9 cellular contexts compared by ENCODE assay signal in genomic region chr4:159077702-159078495, GRCh38. TPM values are rescaled to one million over a fixed set of nuclear protein-coding genes. Genes with fewer than 3 reads are reported as not detected.
DNase-seq lines count a peak whose midpoint lies in the region; ATAC-seq, FAIRE-seq and TF ChIP-seq lines count a peak whose summit lies in the region.
"Had no signal": no experiment of that assay in that cellular context is flagged by ENCODE, and none has a peak within 500 bp of the region (broad histone marks: within the 10 kb centered on the region; RNA-seq: fewer than 3 reads in every experiment).

No MANE protein-coding gene starts in this region.

- no peak for TF ChIP-seq POLR2A in GM12878 (IDR thresholded peaks at IDR 0.05; ENCODE audit: low read depth, low read length)

- POLR2A ChIA-PET in GM12878 (lab: Charles Lee), result interaction anchor here (0.6 to 1.9 kb wide), 4 partner anchors 27 to 60 kb away, joined by 3 to 5 read pairs (median 4); no protein-coding TSS in a partner anchor

- no peak overlapping the region for H2BK120ac ChIP-seq in trophoblast cell (ENCODE audit: insufficient read depth, low read length, poor library complexity)

- SMC1A ChIA-PET in GM12878 (lab: Charles Lee; ENCODE audit: uncharacterized antibody, unreplicated experiment), result interaction anchor here (1.0 to 2.7 kb wide), 10 partner anchors 13 to 95 kb away, joined by 3 to 20 read pairs (median 4); no protein-coding TSS in a partner anchor

- H3K14ac ChIP-seq in trophoblast cell (ENCODE audit: low read length), result no peak overlapping the region

- in situ Hi-C loops in GM12878 (cut with MboI), result no loop called here

- peak; percentile 86 for ATAC-seq in GM19468 (IDR thresholded peaks at IDR 0.05; ENCODE audit: extremely low read depth, unreplicated experiment)
- peak; percentile 97 for ATAC-seq in HG03460 (IDR thresholded peaks at IDR 0.05; ENCODE audit: unreplicated experiment)
- peak; percentile 92 for ATAC-seq in GM12878
- no peak for ATAC-seq in SK-N-SH treated with all-trans-retinoic acid at 6 μM for 48 hours

- no peak overlapping the region for H3K4ac ChIP-seq in trophoblast cell (ENCODE audit: low read depth, low read length)

- no peaks in the 10 kb centered on the region; the same call in 2 of the 3 replicates for H3K9me3 ChIP-seq in GM12878 (replicated peaks; ENCODE audit: control insufficient read depth, insufficient read depth, low read length)
- no peaks in the 10 kb centered on the region for H3K9me3 ChIP-seq in trophoblast cell (ENCODE audit: insufficient read depth, low read depth, low read length)

- H3K4me2 ChIP-seq in GM12878 (ENCODE audit: control insufficient read depth, insufficient read depth), result peak overlapping the region; percentile 77
- H3K4me2 ChIP-seq in trophoblast cell (ENCODE audit: low read length), result no peak overlapping the region

- no peak for TF ChIP-seq CTCF in GM06990 (IDR thresholded peaks at IDR 0.05; ENCODE audit: insufficient read depth, low read length, poor library complexity, severe bottlenecking)
- no peak for TF ChIP-seq CTCF in GM12878 (IDR thresholded peaks at IDR 0.05 in 2 of 3, conservative IDR thresholded peaks at IDR 0.05 in 1 of 3; ENCODE audit: control insufficient read depth in 2 of 3, extremely low read depth in 1 of 3, insufficient read depth in 1 of 3, low read depth in 3 of 3, low read length in 3 of 3)

- 34% methylated on average over 6 of the region's 6 CpGs for WGBS in GM12878 (ENCODE audit: insufficient coverage, insufficient replicate concordance, low lambda C conversion rate, missing lambda C conversion rate)
- WGBS in trophoblast cell (ENCODE audit: extremely low coverage, insufficient coverage, insufficient read length), result no CpG with 5 or more reads among the region's 6 CpGs

- H2AFZ ChIP-seq in GM12878 (ENCODE audit: control insufficient read depth, low read depth, low read length), result peak overlapping the region; percentile 77
- no peak overlapping the region for H2AFZ ChIP-seq in trophoblast cell (ENCODE audit: insufficient read depth, low read length, poor library complexity)

- H3K4me1 ChIP-seq in GM12878 (ENCODE audit: control insufficient read depth, insufficient read depth, low read length), result peaks cover 23% of the 10 kb centered on the region
- no peaks in the 10 kb centered on the region for H3K4me1 ChIP-seq in trophoblast cell (ENCODE audit: control insufficient read depth in 1 of 2, insufficient read depth in 2 of 2, low read length in 2 of 2)

- peak; percentile 92 to 95; a peak in 3 of 4 replicates for TF ChIP-seq EP300 in GM12878 (IDR thresholded peaks at IDR 0.05; ENCODE audit: borderline replicate concordance in 1 of 2, control insufficient read depth in 1 of 2, low read depth in 2 of 2, low read length in 2 of 2)

- intact Hi-C loops in GM12878 (cut with micrococcal nuclease; ENCODE audit: unreplicated experiment), result loop anchor here (1.0 kb wide), 2 partner anchors 27 to 60 kb away; no protein-coding TSS in a partner anchor

- H4K20me1 ChIP-seq in GM12878 (ENCODE audit: control insufficient read depth, insufficient read depth), result no peaks in the 10 kb centered on the region

- H2AK5ac ChIP-seq in trophoblast cell (ENCODE audit: low read length), result no peak overlapping the region

- H3K36me3 ChIP-seq in GM06990 (ENCODE audit: control insufficient read depth, insufficient read depth, low read length) (no peaks in the 10 kb centered on the region), GM12878 (ENCODE audit: control insufficient read depth in 2 of 2, insufficient read depth in 2 of 2, low read length in 1 of 2) (no peaks in the 10 kb centered on the region), trophoblast cell (ENCODE audit: control insufficient read depth in 1 of 2, insufficient read depth in 2 of 2, low read length in 2 of 2) (no peaks in the 10 kb centered on the region)

- H3K9ac ChIP-seq in GM12878 (ENCODE audit: control insufficient read depth, insufficient read depth, low read length), result peak overlapping the region; percentile 44
- no peak overlapping the region for H3K9ac ChIP-seq in trophoblast cell (ENCODE audit: low read length)

- no peak overlapping the region for H4K12ac ChIP-seq in trophoblast cell (ENCODE audit: low read depth, low read length)

- RAD21 ChIA-PET in GM12878 (lab: Charles Lee; ENCODE audit: unreplicated experiment), result interaction anchor here (1.0 to 1.7 kb wide), 9 partner anchors 22 to 212 kb away, joined by 3 to 17 read pairs (median 4); no protein-coding TSS in a partner anchor

- peak; percentile 90 for FAIRE-seq in GM12878 (lab: Jason Lieb, UNC)
- FAIRE-seq: H1 had no signal

- TF ChIP-seq RAD21 in GM12878 (IDR thresholded peaks at IDR 0.05; ENCODE audit: insufficient read depth, low read depth, low read length), result no peak

- H3K23ac ChIP-seq in trophoblast cell (ENCODE audit: low read length), result no peak overlapping the region

- H3K18ac ChIP-seq in trophoblast cell (ENCODE audit: low read length), result no peak overlapping the region

- no peaks in the 10 kb centered on the region for H3K79me1 ChIP-seq in trophoblast cell (ENCODE audit: low read length)

- CTCF ChIA-PET in GM12878 (lab: Yijun Ruan, JAX), result interaction anchor here (0.6 to 2.2 kb wide), 7 partner anchors 18 to 101 kb away, joined by 3 to 5 read pairs (median 3); no protein-coding TSS in a partner anchor

- no peak overlapping the region for H4K91ac ChIP-seq in trophoblast cell (ENCODE audit: low read depth, low read length)

- no peaks in the 10 kb centered on the region for H3K79me2 ChIP-seq in GM12878 (ENCODE audit: control insufficient read depth, insufficient read depth, low read length)
- no peaks in the 10 kb centered on the region for H3K79me2 ChIP-seq in trophoblast cell (ENCODE audit: control insufficient read depth, insufficient read depth, low read length, poor library complexity)

- H2BK5ac ChIP-seq in trophoblast cell (ENCODE audit: low read depth, low read length, poor library complexity), result no peak overlapping the region

- H3K4me3 ChIP-seq in GM06990 (replicated peaks; ENCODE audit: low read depth, low read length) (peak overlapping the region; percentile 13; the same call in 1 of the 2 replicates), GM12878 (0 out of 2 replicates have a peak overlapping the region, but pooled peaks have one; percentile 1), trophoblast cell (ENCODE audit: low read depth, low read length) (no peak overlapping the region)

- H3K27me3 ChIP-seq in GM06990 (replicated peaks; ENCODE audit: control insufficient read depth, insufficient read depth, low read length), result no peaks in the 10 kb centered on the region
- H3K27me3 ChIP-seq in GM12878 (replicated peaks in 1 of 2; ENCODE audit: control insufficient read depth in 2 of 2, insufficient read depth in 2 of 2, low read length in 1 of 2), result no peaks in the 10 kb centered on the region
- no peaks in the 10 kb centered on the region for H3K27me3 ChIP-seq in trophoblast cell (ENCODE audit: insufficient read depth, low read length)

- no peak overlapping the region for H4K8ac ChIP-seq in trophoblast cell (ENCODE audit: low read depth, low read length)

- H3K27ac ChIP-seq in GM12878 (ENCODE audit: control insufficient read depth, insufficient read depth) (peak overlapping the region; percentile 83), trophoblast cell (ENCODE audit: low read depth, low read length) (no peak overlapping the region), substantia nigra (ENCODE audit: low read depth, low read length, poor library complexity, severe bottlenecking) (no peak overlapping the region)

- DNase-seq in GM06990 (ENCODE audit: extremely low read depth, insufficient read length), result peak; percentile 69
- DNase-seq in GM12878 (ENCODE audit: low read depth, low spot score), result peak; percentile 77
- DNase-seq in A172 (ENCODE audit: low spot score), result no peak
- DNase-seq in trophoblast cell, result no peak
- no peak for DNase-seq in substantia nigra (lab: John Stamatoyannopoulos, UW)

- BruUV-seq in GM12878 (replicated peaks; lab: Mats Ljungman, UMichigan), result no TSS peak

- H2BK12ac ChIP-seq in trophoblast cell (ENCODE audit: low read length), result no peak overlapping the region

TF ChIP-seq in GM12878, 131 proteins besides CTCF, POLR2A, EP300 and RAD21 (continues in another document):
- TF ChIP-seq ESRRA (IDR thresholded peaks at IDR 0.05; ENCODE audit: low read length) (no peak), BCL11A (IDR thresholded peaks at IDR 0.05; ENCODE audit: low read depth, low read length) (peak; percentile 61; the same call in 1 of the 2 replicates), FOXM1 (IDR thresholded peaks at IDR 0.05; ENCODE audit: low read depth, low read length) (peak; percentile 69; the same call in 1 of the 2 replicates), CEBPB (IDR thresholded peaks at IDR 0.05; ENCODE audit: borderline replicate concordance in 1 of 2, low read depth in 2 of 2, low read length in 2 of 2) (peak in 1 of 2 experiments; percentile 35; a peak in 1 of 4 replicates)

RNA-seq across cellular contexts. Expression of gene RAPGEF2, which starts 25.0 kb away (rescaled TPM):
- 63.3 and 67.6 TPM in 2 replicates for total RNA-seq in GM12878 (2013; cell fraction: nucleolus; rRNA removed)
- total RNA-seq in GM12878 (2014; rRNA removed), result 3.7 and 5.6 TPM in 2 replicates
- total RNA-seq in GM12878 (2014; rRNA removed; fragmentation: Illumina TruSeq; extraction: Trizol), result 3.9 and 4.3 TPM in 2 replicates
- total RNA-seq in GM12878 (2021), result 2.6 TPM in 2 replicates
- 18.5 TPM for polyA plus RNA-seq in GM12878 (2011; ENCODE audit: low read depth)
- 23.7 and 24.0 TPM in 2 replicates for polyA plus RNA-seq in GM12878 (2011; rRNA removed)
- polyA plus RNA-seq in GM12878 (2011; cell fraction: cytosol; rRNA removed), result 14.8 and 17.0 TPM in 2 replicates
- 22.8 and 28.1 TPM in 2 replicates for polyA plus RNA-seq in GM12878 (2011; cell fraction: nucleus; rRNA removed)
- polyA plus RNA-seq in GM12878 (2012), result 21.3 and 22.6 TPM in 2 replicates
- 3.9 and 4.0 TPM in 2 replicates for polyA plus RNA-seq in GM12878 (2014; fragmentation: Illumina TruSeq; extraction: Trizol)
- polyA plus RNA-seq in GM12878 (2014; fragmentation: Nextera tagmentation; extraction: Ambion mirVana), result under 1 TPM; 0.31 to 0.44 TPM
- 2.0 and 3.2 TPM in 2 replicates for polyA plus RNA-seq in GM12878 (2014; rRNA removed)
- under 1 TPM; 0.54 to 0.67 TPM for polyA plus RNA-seq in GM12878 (2016; fragmentation: Nextera tagmentation; extraction: Ambion mirVana)
- 51.5 and 62.2 TPM in 2 replicates for polyA minus RNA-seq in GM12878 (2011; rRNA and poly(A)+ RNA removed)
- 9.5 and 12.0 TPM in 2 replicates for polyA minus RNA-seq in GM12878 (2011; cell fraction: cytosol; rRNA and poly(A)+ RNA removed)
- 30.8 and 41.6 TPM in 2 replicates for polyA minus RNA-seq in GM12878 (2011; cell fraction: nucleus; rRNA and poly(A)+ RNA removed)
- 27.0 and 30.0 TPM in 2 replicates for total RNA-seq in A172 (2014; rRNA removed; shearing (Covaris generic))
- 55.6 and 55.9 TPM in 2 replicates for polyA plus RNA-seq in trophoblast cell (2013)

Comparison
In these comparisons a context has a peak if more than half of its experiments do, and no peak if none do; other contexts are left out.
1. DNase-seq: peak in GM06990 (single experiment) and GM12878 (single experiment); none in A172 (single experiment), trophoblast cell (0 of 2) and substantia nigra (0 of 49).